In the genomic region with DNA sequence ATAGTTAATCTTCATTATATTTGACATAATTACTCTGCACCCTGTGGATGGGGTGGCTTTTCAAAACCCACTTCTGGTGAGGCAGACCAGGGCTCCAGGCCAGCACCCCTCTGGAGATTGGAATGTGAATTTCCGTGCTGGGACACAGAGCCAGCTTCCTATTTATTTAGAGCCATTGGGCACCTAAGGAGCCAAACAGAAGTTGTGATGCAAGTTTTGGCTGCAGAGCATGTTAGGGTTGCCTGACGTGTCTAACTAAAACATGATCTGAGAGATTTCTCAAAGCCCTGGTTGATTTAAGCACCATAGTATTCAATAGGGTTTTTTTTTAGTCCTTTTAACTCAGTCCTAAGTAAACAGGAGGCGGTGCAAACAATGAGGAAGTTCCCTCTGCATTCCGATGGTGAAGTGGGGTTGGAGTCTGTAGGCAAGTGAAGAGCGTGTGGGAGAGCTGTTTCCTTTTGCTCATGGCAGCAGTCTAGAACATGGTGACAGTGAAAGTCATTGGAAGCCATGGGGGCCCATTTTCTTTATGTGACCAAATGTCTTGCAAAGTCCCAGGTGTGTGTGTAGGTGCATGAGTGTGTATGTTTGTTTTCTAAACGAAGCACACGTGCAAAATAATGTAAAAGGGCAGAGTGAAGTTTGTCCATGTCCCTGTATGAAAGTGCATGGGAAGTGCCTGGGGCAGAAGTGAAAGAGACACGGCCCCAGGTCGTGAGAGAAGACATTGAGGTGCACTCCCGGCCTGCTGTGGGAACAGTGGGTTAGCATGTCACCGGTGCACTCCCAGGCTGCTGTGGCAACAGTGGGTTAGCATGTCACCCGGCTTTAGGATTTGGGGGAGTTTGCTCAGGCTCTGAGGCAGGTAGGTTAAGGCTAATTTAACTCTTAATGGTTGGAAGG, we compare ENCODE assay signal across 1 cellular context.
TF ChIP-seq lines count a peak whose summit lies in the region.

No MANE protein-coding gene starts in this region.

TF ChIP-seq in GM12878, 131 proteins besides CTCF, POLR2A, EP300 and RAD21 (continued from another document):
- TF ChIP-seq, protein P1, sequence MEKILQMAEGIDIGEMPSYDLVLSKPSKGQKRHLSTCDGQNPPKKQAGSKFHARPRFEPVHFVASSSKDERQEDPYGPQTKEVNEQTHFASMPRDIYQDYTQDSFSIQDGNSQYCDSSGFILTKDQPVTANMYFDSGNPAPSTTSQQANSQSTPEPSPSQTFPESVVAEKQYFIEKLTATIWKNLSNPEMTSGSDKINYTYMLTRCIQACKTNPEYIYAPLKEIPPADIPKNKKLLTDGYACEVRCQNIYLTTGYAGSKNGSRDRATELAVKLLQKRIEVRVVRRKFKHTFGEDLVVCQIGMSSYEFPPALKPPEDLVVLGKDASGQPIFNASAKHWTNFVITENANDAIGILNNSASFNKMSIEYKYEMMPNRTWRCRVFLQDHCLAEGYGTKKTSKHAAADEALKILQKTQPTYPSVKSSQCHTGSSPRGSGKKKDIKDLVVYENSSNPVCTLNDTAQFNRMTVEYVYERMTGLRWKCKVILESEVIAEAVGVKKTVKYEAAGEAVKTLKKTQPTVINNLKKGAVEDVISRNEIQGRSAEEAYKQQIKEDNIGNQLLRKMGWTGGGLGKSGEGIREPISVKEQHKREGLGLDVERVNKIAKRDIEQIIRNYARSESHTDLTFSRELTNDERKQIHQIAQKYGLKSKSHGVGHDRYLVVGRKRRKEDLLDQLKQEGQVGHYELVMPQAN (conservative IDR thresholded peaks at IDR 0.05), result 0 out of 2 replicates have a peak, but pooled peaks have one; percentile 24
- TF ChIP-seq IKZF2 (IDR thresholded peaks at IDR 0.05) (peak; percentile 66 to 73; a peak in 3 of 4 replicates), BCL11A (IDR thresholded peaks at IDR 0.05; ENCODE audit: low read depth, low read length) (peak; percentile 48; the same call in 1 of the 2 replicates), HDGF (IDR thresholded peaks at IDR 0.05) (peak; percentile 71; the same call in 1 of the 2 replicates), ZNF687 (IDR thresholded peaks at IDR 0.05) (peak; percentile 40; the same call in 1 of the 2 replicates), ZBED1 (IDR thresholded peaks at IDR 0.05; ENCODE audit: borderline replicate concordance) (peak; percentile 29; the same call in 1 of the 2 replicates), RUNX3 (IDR thresholded peaks at IDR 0.05; ENCODE audit: low read length) (peak; percentile 66; the same call in 1 of the 2 replicates)
- TF ChIP-seq, protein P2, sequence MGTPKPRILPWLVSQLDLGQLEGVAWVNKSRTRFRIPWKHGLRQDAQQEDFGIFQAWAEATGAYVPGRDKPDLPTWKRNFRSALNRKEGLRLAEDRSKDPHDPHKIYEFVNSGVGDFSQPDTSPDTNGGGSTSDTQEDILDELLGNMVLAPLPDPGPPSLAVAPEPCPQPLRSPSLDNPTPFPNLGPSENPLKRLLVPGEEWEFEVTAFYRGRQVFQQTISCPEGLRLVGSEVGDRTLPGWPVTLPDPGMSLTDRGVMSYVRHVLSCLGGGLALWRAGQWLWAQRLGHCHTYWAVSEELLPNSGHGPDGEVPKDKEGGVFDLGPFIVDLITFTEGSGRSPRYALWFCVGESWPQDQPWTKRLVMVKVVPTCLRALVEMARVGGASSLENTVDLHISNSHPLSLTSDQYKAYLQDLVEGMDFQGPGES (IDR thresholded peaks at IDR 0.05), result 0 out of 2 replicates have a peak, but pooled peaks have one; percentile 24
- TF ChIP-seq, protein P3, sequence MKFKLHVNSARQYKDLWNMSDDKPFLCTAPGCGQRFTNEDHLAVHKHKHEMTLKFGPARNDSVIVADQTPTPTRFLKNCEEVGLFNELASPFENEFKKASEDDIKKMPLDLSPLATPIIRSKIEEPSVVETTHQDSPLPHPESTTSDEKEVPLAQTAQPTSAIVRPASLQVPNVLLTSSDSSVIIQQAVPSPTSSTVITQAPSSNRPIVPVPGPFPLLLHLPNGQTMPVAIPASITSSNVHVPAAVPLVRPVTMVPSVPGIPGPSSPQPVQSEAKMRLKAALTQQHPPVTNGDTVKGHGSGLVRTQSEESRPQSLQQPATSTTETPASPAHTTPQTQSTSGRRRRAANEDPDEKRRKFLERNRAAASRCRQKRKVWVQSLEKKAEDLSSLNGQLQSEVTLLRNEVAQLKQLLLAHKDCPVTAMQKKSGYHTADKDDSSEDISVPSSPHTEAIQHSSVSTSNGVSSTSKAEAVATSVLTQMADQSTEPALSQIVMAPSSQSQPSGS (IDR thresholded peaks at IDR 0.05; ENCODE audit: low read length), result peak; percentile 96
- TF ChIP-seq, protein P4, sequence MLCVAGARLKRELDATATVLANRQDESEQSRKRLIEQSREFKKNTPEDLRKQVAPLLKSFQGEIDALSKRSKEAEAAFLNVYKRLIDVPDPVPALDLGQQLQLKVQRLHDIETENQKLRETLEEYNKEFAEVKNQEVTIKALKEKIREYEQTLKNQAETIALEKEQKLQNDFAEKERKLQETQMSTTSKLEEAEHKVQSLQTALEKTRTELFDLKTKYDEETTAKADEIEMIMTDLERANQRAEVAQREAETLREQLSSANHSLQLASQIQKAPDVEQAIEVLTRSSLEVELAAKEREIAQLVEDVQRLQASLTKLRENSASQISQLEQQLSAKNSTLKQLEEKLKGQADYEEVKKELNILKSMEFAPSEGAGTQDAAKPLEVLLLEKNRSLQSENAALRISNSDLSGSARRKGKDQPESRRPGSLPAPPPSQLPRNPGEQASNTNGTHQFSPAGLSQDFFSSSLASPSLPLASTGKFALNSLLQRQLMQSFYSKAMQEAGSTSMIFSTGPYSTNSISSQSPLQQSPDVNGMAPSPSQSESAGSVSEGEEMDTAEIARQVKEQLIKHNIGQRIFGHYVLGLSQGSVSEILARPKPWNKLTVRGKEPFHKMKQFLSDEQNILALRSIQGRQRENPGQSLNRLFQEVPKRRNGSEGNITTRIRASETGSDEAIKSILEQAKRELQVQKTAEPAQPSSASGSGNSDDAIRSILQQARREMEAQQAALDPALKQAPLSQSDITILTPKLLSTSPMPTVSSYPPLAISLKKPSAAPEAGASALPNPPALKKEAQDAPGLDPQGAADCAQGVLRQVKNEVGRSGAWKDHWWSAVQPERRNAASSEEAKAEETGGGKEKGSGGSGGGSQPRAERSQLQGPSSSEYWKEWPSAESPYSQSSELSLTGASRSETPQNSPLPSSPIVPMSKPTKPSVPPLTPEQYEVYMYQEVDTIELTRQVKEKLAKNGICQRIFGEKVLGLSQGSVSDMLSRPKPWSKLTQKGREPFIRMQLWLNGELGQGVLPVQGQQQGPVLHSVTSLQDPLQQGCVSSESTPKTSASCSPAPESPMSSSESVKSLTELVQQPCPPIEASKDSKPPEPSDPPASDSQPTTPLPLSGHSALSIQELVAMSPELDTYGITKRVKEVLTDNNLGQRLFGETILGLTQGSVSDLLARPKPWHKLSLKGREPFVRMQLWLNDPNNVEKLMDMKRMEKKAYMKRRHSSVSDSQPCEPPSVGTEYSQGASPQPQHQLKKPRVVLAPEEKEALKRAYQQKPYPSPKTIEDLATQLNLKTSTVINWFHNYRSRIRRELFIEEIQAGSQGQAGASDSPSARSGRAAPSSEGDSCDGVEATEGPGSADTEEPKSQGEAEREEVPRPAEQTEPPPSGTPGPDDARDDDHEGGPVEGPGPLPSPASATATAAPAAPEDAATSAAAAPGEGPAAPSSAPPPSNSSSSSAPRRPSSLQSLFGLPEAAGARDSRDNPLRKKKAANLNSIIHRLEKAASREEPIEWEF (IDR thresholded peaks at IDR 0.05; ENCODE audit: insufficient replicate concordance, low read depth, low read length), result peak; percentile 98
